8 cellular contexts compared by ENCODE assay signal in the genomic region with DNA sequence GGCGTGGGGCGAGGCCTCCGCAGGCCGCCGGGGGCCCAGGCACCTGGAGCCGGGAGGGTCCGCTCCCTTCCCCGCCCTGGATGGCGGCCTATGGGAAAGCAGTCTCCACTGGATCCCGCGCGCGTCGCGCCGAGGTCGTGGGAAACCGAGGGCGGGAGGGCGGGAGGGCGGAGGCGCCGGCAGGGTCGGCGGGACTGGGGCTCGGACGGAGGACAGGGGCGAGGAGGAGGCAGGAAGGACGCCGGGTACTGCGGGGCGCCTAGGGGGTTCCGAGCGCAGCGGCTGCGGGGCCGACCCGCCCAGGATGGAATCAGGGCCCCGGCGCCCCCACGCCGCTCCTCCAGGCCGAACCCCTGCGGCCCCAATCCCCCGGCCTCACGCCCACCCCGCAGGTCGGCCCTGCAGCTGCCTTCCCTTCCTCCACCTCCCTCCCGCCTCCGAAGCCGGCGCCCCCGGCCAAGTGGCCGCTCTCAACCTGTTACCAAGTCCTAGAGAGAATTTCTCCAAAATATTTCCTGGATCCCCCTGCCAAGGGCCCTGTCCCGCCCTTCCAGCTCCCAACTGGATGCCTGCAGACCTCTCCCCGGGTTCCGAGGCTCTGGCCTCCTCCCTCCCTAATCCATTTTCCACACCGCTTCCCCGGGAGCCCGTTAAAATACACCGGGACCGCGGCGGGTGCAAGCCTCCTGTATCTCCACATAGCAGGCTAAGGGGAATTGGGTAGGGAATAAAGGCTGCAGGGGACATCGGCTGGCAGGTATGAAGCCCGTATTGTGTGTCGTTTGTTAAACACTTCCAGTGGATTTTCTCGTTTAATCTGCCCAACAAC.
DNase-seq lines count a peak whose midpoint lies in the region; ATAC-seq, FAIRE-seq and TF ChIP-seq lines count a peak whose summit lies in the region.

No MANE protein-coding gene starts in this region.

- DNase-seq in GM13977 (ENCODE audit: low spot score) (peak; percentile 54), frontal cortex (ENCODE audit: low spot score in 2 of 2) (peak; percentile 45 to 55), nucleus accumbens (lab: John Stamatoyannopoulos, UW) (peak in 34 of 56 donors; percentile 16 to 77 (median 46)), NCI-H524 treated with DMSO at 0.1 percent for 48 hours (lab: John Stamatoyannopoulos, UW) (no peak), ureter (ENCODE audit: low spot score) (no peak)
- peak; percentile 26 for DNase-seq in activated CD8-positive, alpha-beta T cell treated with anti-CD3 and anti-CD28 coated beads for 36 hours

- CTCF ChIA-PET in activated CD8-positive, alpha-beta T cell treated with anti-CD3 and anti-CD28 coated beads for 36 hours (lab: Charles Lee): no interaction called here

- peaks cover 1% of the 10 kb centered on the region for H3K9me3 Mint-ChIP-seq in activated CD8-positive, alpha-beta T cell treated with anti-CD3 and anti-CD28 coated beads for 36 hours

- H3K4me1 Mint-ChIP-seq in activated CD8-positive, alpha-beta T cell treated with anti-CD3 and anti-CD28 coated beads for 36 hours (ENCODE audit: low read depth): peaks cover 62% of the 10 kb centered on the region

- FAIRE-seq in frontal cortex (lab: Jason Lieb, UNC): no peak

- H3K27ac Mint-ChIP-seq in activated CD8-positive, alpha-beta T cell treated with anti-CD3 and anti-CD28 coated beads for 36 hours: peak overlapping the region; percentile 85

- intact Hi-C loops in activated CD8-positive, alpha-beta T cell treated with anti-CD3 and anti-CD28 coated beads for 36 hours (cut with micrococcal nuclease): no loop called here

- in situ Hi-C loops in GM13977 (cut with MboI; ENCODE audit: low pct_unique_long_range_greater_than_20kb, low sequenced_read_pairs, unreplicated experiment): no loop called here

- ATAC-seq in activated CD8-positive, alpha-beta T cell treated with anti-CD3 and anti-CD28 coated beads for 36 hours: peak; percentile 11
- no peak for ATAC-seq in GM18868 (IDR thresholded peaks at IDR 0.05; ENCODE audit: unreplicated experiment)
- no peak for ATAC-seq in HG02973 (IDR thresholded peaks at IDR 0.05; ENCODE audit: unreplicated experiment)

- H3K36me3 Mint-ChIP-seq in activated CD8-positive, alpha-beta T cell treated with anti-CD3 and anti-CD28 coated beads for 36 hours (ENCODE audit: low read depth): peaks cover 14% of the 10 kb centered on the region

- POLR2A ChIA-PET in activated CD8-positive, alpha-beta T cell treated with anti-CD3 and anti-CD28 coated beads for 36 hours (lab: Charles Lee): interaction anchor here (0.7 to 2.9 kb wide), 2 partner anchors 10 to 12 kb away, joined by 3 to 6 read pairs; no protein-coding TSS in a partner anchor

- peak overlapping the region; percentile 78 for H3K4me3 Mint-ChIP-seq in activated CD8-positive, alpha-beta T cell treated with anti-CD3 and anti-CD28 coated beads for 36 hours

- peaks cover 22% of the 10 kb centered on the region for H3K27me3 Mint-ChIP-seq in activated CD8-positive, alpha-beta T cell treated with anti-CD3 and anti-CD28 coated beads for 36 hours

- TF ChIP-seq CTCF in GM13977 (IDR thresholded peaks at IDR 0.05; ENCODE audit: extremely low read depth, insufficient read depth, missing control alignments): no peak
- no peak for TF ChIP-seq CTCF in activated CD8-positive, alpha-beta T cell treated with anti-CD3 and anti-CD28 coated beads for 36 hours (IDR thresholded peaks at IDR 0.05)

Comparison
In these comparisons a context has a peak if more than half of its experiments do, and no peak if none do; other contexts are left out.
1. DNase-seq: peak in GM13977 (single experiment), activated CD8-positive, alpha-beta T cell treated with anti-CD3 and anti-CD28 coated beads for 36 hours (single experiment), frontal cortex (2 of 2) and nucleus accumbens (34 of 56); none in NCI-H524 treated with DMSO at 0.1 percent for 48 hours (single experiment) and ureter (single experiment).